9 cellular contexts compared by ENCODE assay signal in genomic region chr10:34916368-34916767, GRCh38.
DNase-seq lines count a peak whose midpoint lies in the region; ATAC-seq, FAIRE-seq and TF ChIP-seq lines count a peak whose summit lies in the region.
"Had no signal": no experiment of that assay in that cellular context is flagged by ENCODE, and none has a peak within 500 bp of the region (broad histone marks: within the 10 kb centered on the region; RNA-seq: fewer than 3 reads in every experiment).

No MANE protein-coding gene starts in this region.

- H3K4me2 ChIP-seq in endothelial cell of umbilical vein (ENCODE audit: insufficient read depth, low read length), result no peak overlapping the region

- no peak overlapping the region for H3K4me3 Mint-ChIP-seq in T-helper 17 cell
- H3K4me3 Mint-ChIP-seq in stimulated activated naive B cell treated with anti-CD40 and anti-IgM and Interleukin-4, amounts not matched to agents 10 μg/mL and 1 μg/mL and 100 μg/mL, for 72 hours, result no peak overlapping the region

- no peak overlapping the region for H3K9ac ChIP-seq in endothelial cell of umbilical vein (replicated peaks; ENCODE audit: extremely low read depth, insufficient read depth, low read length)

- intact Hi-C loops in endothelial cell of umbilical vein (cut with micrococcal nuclease), result no loop called here
- intact Hi-C loops in pancreas (cut with DNase I), result no loop called here

- H3K27ac Mint-ChIP-seq in T-helper 17 cell, result no peak overlapping the region
- H3K27ac Mint-ChIP-seq in stimulated activated naive B cell treated with anti-CD40 and anti-IgM and Interleukin-4, amounts not matched to agents 10 μg/mL and 1 μg/mL and 100 μg/mL, for 72 hours, result no peak overlapping the region

- peaks cover 0 to 1% of the 10 kb centered on the region in 2 donors for H3K9me3 Mint-ChIP-seq in stimulated activated naive B cell treated with anti-CD40 and anti-IgM and Interleukin-4, amounts not matched to agents 10 μg/mL and 1 μg/mL and 100 μg/mL, for 72 hours

- H2AFZ ChIP-seq in endothelial cell of umbilical vein (ENCODE audit: low read depth, low read length), result no peak overlapping the region

- peaks cover 3% of the 10 kb centered on the region for H3K36me3 Mint-ChIP-seq in T-helper 17 cell (ENCODE audit: low read depth)
- no peaks in the 10 kb centered on the region for H3K36me3 Mint-ChIP-seq in stimulated activated naive B cell treated with anti-CD40 and anti-IgM and Interleukin-4, amounts not matched to agents 10 μg/mL and 1 μg/mL and 100 μg/mL, for 72 hours

- peak; percentile 43 for FAIRE-seq in endothelial cell of umbilical vein (lab: Jason Lieb, UNC)
- no peak for FAIRE-seq in pancreas (lab: Jason Lieb, UNC)

- H3K9me1 ChIP-seq in endothelial cell of umbilical vein (replicated peaks; ENCODE audit: control insufficient read depth, extremely low read depth, insufficient read depth, low read length), result no peaks in the 10 kb centered on the region

- DNase-seq in GM04503 (ENCODE audit: low read depth), result peak; percentile 72
- peak; percentile 11 for DNase-seq in MV-4-11 (lab: John Stamatoyannopoulos, UW)
- no peak for DNase-seq in endothelial cell of umbilical vein (ENCODE audit: low read depth, low spot score)
- no peak for DNase-seq in pancreas
- DNase-seq in NCI-H526 (lab: John Stamatoyannopoulos, UW), result no peak
- no peak for DNase-seq in T-helper 17 cell
- no peak for DNase-seq in stimulated activated naive B cell treated with anti-CD40 and anti-IgM and Interleukin-4, amounts not matched to agents 10 μg/mL and 1 μg/mL and 100 μg/mL, for 72 hours
- no peak for DNase-seq in NAMALWA (ENCODE audit: low spot score)
- DNase-seq: T-helper 2 cell had no signal

- H3K9me3 ChIP-seq in endothelial cell of umbilical vein (replicated peaks; ENCODE audit: control insufficient read depth, insufficient read depth, low read length) (no peaks in the 10 kb centered on the region), pancreas (no peaks in the 10 kb centered on the region), T-helper 17 cell (ENCODE audit: control insufficient read depth, low read length, poor library complexity, severe bottlenecking) (no peaks in the 10 kb centered on the region)

- POLR2A ChIA-PET in endothelial cell of umbilical vein (lab: Charles Lee), result no interaction called here

- dilution Hi-C loops in endothelial cell of umbilical vein (cut with MboI; ENCODE audit: extremely low pct_ligation_motif_present, low sequenced_read_pairs), result no loop called here

- no peaks in the 10 kb centered on the region for H3K4me1 ChIP-seq in endothelial cell of umbilical vein (ENCODE audit: control insufficient read depth, extremely low read depth, insufficient read depth, low read length)
- no peaks in the 10 kb centered on the region for H3K4me1 ChIP-seq in pancreas

- H3K4me1 Mint-ChIP-seq in T-helper 17 cell, result no peaks in the 10 kb centered on the region
- H3K4me1 Mint-ChIP-seq in stimulated activated naive B cell treated with anti-CD40 and anti-IgM and Interleukin-4, amounts not matched to agents 10 μg/mL and 1 μg/mL and 100 μg/mL, for 72 hours, result no peaks in the 10 kb centered on the region

- H3K27ac ChIP-seq in endothelial cell of umbilical vein (ENCODE audit: insufficient read depth, low read depth, low read length) (no peak overlapping the region), pancreas (no peak overlapping the region)

- CTCF ChIA-PET in endothelial cell of umbilical vein (lab: Charles Lee), result interaction anchor here (1.0 kb wide), 1 partner anchor 22 kb away, joined by 3 read pairs; no protein-coding TSS in a partner anchor

- TF ChIP-seq CTCF in endothelial cell of umbilical vein (IDR thresholded peaks at IDR 0.05; ENCODE audit: extremely low read depth in 1 of 2, insufficient read depth in 1 of 2, low read depth in 1 of 2, low read length in 2 of 2), result no peak
- TF ChIP-seq CTCF in pancreas (IDR thresholded peaks at IDR 0.05), result no peak

- H3K79me2 ChIP-seq in endothelial cell of umbilical vein (ENCODE audit: control insufficient read depth, insufficient read depth, low read length), result no peaks in the 10 kb centered on the region

- BruUV-seq in endothelial cell of umbilical vein (replicated peaks; lab: Mats Ljungman, UMichigan), result no TSS peak

- WGBS in pancreas, 2 donors, result 61 to 69% methylated on average over 3 of the region's 3 CpGs

- H3K27me3 ChIP-seq in endothelial cell of umbilical vein (ENCODE audit: control insufficient read depth in 2 of 2, insufficient read depth in 2 of 2, low read length in 2 of 2) (peaks cover 2% of the 10 kb centered on the region in 2 experiments), pancreas (no peaks in the 10 kb centered on the region)

- H4K20me1 ChIP-seq in endothelial cell of umbilical vein (replicated peaks; ENCODE audit: control insufficient read depth, extremely low read depth, insufficient read depth, low read length), result no peaks in the 10 kb centered on the region

- peak in 3 of 4 donors; percentile 21 to 64 (median 40) for ATAC-seq in pancreas
- no peak for ATAC-seq in T-helper 17 cell
- no peak for ATAC-seq in stimulated activated naive B cell treated with anti-CD40 and anti-IgM and Interleukin-4, amounts not matched to agents 10 μg/mL and 1 μg/mL and 100 μg/mL, for 72 hours (replicated peaks)

- no peaks in the 10 kb centered on the region for H3K27me3 Mint-ChIP-seq in T-helper 17 cell
- H3K27me3 Mint-ChIP-seq in stimulated activated naive B cell treated with anti-CD40 and anti-IgM and Interleukin-4, amounts not matched to agents 10 μg/mL and 1 μg/mL and 100 μg/mL, for 72 hours, result no peaks in the 10 kb centered on the region

- no peak for TF ChIP-seq POLR2A in endothelial cell of umbilical vein (IDR thresholded peaks at IDR 0.05; ENCODE audit: low read depth, low read length)

- H3K4me3 ChIP-seq in endothelial cell of umbilical vein (replicated peaks in 1 of 3; ENCODE audit: insufficient read depth in 1 of 3, low read depth in 1 of 3, low read length in 3 of 3) (no peak overlapping the region), pancreas (no peak overlapping the region)

- H3K36me3 ChIP-seq in endothelial cell of umbilical vein (ENCODE audit: control insufficient read depth in 2 of 2, extremely low read depth in 1 of 2, insufficient read depth in 2 of 2, low read length in 2 of 2), result no peaks in the 10 kb centered on the region
- no peaks in the 10 kb centered on the region for H3K36me3 ChIP-seq in pancreas

TF ChIP-seq in endothelial cell of umbilical vein, 7 proteins besides CTCF, POLR2A, EP300 and RAD21:
- TF ChIP-seq JUN (IDR thresholded peaks at IDR 0.05; ENCODE audit: borderline replicate concordance, insufficient read depth, insufficient read length, low read depth), result no peak
- no peak for TF ChIP-seq MYC (IDR thresholded peaks at IDR 0.05; ENCODE audit: low read depth, low read length)
- TF ChIP-seq MAX (IDR thresholded peaks at IDR 0.05; ENCODE audit: insufficient read depth, insufficient read length), result no peak
- TF ChIP-seq EZH2 (IDR thresholded peaks at IDR 0.05; ENCODE audit: borderline replicate concordance, low read depth, low read length, severe bottlenecking), result no peak
- TF ChIP-seq POLR2AphosphoS5 (IDR thresholded peaks at IDR 0.05; ENCODE audit: insufficient read depth, low read depth, low read length), result no peak
- no peak for TF ChIP-seq GATA2 (IDR thresholded peaks at IDR 0.05; ENCODE audit: insufficient read depth, insufficient read length, low read depth, low read length)
- TF ChIP-seq FOS (IDR thresholded peaks at IDR 0.05; ENCODE audit: borderline replicate concordance, insufficient read depth, low read length), result no peak

Comparison
In these comparisons a context has a peak if more than half of its experiments do, and no peak if none do; other contexts are left out.
1. DNase-seq: peak in GM04503 (single experiment) and MV-4-11 (single experiment); none in endothelial cell of umbilical vein (single experiment), pancreas (0 of 6), NCI-H526 (0 of 2), T-helper 17 cell (0 of 3), stimulated activated naive B cell treated with anti-CD40 and anti-IgM and Interleukin-4, amounts not matched to agents 10 μg/mL and 1 μg/mL and 100 μg/mL, for 72 hours (single experiment) and NAMALWA (single experiment).
2. ATAC-seq: peak in pancreas (3 of 4); none in T-helper 17 cell (single experiment) and stimulated activated naive B cell treated with anti-CD40 and anti-IgM and Interleukin-4, amounts not matched to agents 10 μg/mL and 1 μg/mL and 100 μg/mL, for 72 hours (0 of 2).